Comparison of ENCODE assay signal across 8 cellular contexts in the genomic region with DNA sequence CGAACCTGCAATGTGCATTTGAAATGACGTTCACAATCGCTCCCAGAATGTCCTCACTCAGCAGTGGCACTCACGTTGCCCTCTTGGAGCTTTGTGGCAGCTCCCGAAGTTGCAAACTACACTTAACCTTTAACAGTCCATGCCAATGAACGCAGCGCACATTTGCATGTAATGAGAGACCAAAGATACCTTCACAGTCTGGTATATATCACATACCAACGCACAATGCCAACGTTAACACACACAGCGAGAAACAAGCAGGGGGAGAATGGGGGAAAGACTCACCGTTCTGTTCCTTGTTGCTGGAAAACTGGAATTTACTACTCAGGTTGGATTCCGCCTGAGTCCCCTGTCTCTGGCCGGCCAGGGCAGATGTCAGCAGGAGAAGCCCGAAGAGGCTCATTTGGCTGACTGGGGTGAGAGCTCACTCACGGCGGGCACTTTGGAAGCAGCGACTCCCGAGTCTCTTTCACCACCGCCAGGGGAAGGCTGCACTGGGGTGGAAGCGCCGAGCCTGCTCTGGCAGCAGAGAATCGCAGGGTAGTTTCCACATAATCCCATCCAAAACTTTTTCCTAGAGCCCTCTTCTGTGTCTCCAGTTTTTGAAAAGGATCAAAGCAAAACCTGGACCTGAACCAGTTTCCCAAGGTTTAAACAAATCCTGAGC. TPM values are rescaled to one million over a fixed set of nuclear protein-coding genes. Genes with fewer than 3 reads are reported as not detected.
DNase-seq lines count a peak whose midpoint lies in the region; ATAC-seq and TF ChIP-seq lines count a peak whose summit lies in the region.

No MANE protein-coding gene starts in this region.

- peaks cover 12% of the 10 kb centered on the region for H3K4me1 Mint-ChIP-seq in CD8-positive, alpha-beta T cell (ENCODE audit: low read depth)
- H3K4me1 Mint-ChIP-seq in T-helper 17 cell = no peaks in the 10 kb centered on the region

- TF ChIP-seq POLR2A in esophagus squamous epithelium (IDR thresholded peaks at IDR 0.05) (no peak), tibial nerve (IDR thresholded peaks at IDR 0.05) (no peak), GM18505 (IDR thresholded peaks at IDR 0.05; ENCODE audit: borderline replicate concordance, extremely low read depth, insufficient read depth, insufficient read length) (no peak)

- H3K4me3 Mint-ChIP-seq in CD8-positive, alpha-beta T cell = peak overlapping the region; percentile 26
- H3K4me3 Mint-ChIP-seq in T-helper 17 cell = peak overlapping the region; percentile 72

- 0 out of 2 replicates have a peak overlapping the region, but pooled peaks have one; percentile 4 for H3K9ac ChIP-seq in HUES48 (ENCODE audit: low read depth, low read length)

- CTCF ChIA-PET in CD8-positive, alpha-beta T cell (lab: Charles Lee) = no interaction called here

- intact Hi-C loops in CD8-positive, alpha-beta T cell (cut with DNase I, micrococcal nuclease) = no loop called here
- intact Hi-C loops in esophagus squamous epithelium (cut with DNase I) = loop anchor here (10.0 kb wide), 2 partner anchors 74 to 486 kb away; no protein-coding TSS in a partner anchor

- POLR2A ChIA-PET in CD8-positive, alpha-beta T cell (lab: Charles Lee) = no interaction called here

- TF ChIP-seq EP300 in tibial nerve (IDR thresholded peaks at IDR 0.05) = peak in 1 of 2 donors; percentile 25

- peaks cover 51% of the 10 kb centered on the region for H3K27me3 Mint-ChIP-seq in CD8-positive, alpha-beta T cell (ENCODE audit: low read depth)
- peaks cover 27% of the 10 kb centered on the region for H3K27me3 Mint-ChIP-seq in T-helper 17 cell

- ATAC-seq in CD8-positive, alpha-beta T cell = no peak
- ATAC-seq in T-helper 17 cell (no peak), GM18505 (IDR thresholded peaks at IDR 0.05; ENCODE audit: unreplicated experiment) (no peak)

- 1 to 3% methylated on average over 18 of the region's 22 CpGs for WGBS in esophagus squamous epithelium, 2 donors
- WGBS in tibial nerve, 2 donors = 4 to 5% methylated on average over 19 to 22 of the region's 22 CpGs

- no peak for DNase-seq in CD8-positive, alpha-beta T cell
- DNase-seq in T-helper 17 cell (no peak), esophagus squamous epithelium (lab: John Stamatoyannopoulos, UW) (peak; percentile 1), middle frontal gyrus (ENCODE audit: extremely low spot score, low spot score) (peak; percentile 26), tibial nerve (ENCODE audit: low spot score in 2 of 2) (peak; percentile 16 to 46)
- no peak for DNase-seq in stimulated activated naive CD4-positive, alpha-beta T cell treated with Interleukin-2 at 50 U/mL for 16 hours (lab: John Stamatoyannopoulos, UW)

- H3K4me1 ChIP-seq in CD8-positive, alpha-beta T cell (ENCODE audit: insufficient read depth, low read length) = no peaks in the 10 kb centered on the region
- peaks cover 20% of the 10 kb centered on the region for H3K4me1 ChIP-seq in HUES48 (ENCODE audit: control insufficient read depth, insufficient read depth, low read length)
- peaks cover 6 to 39% (median 10%) of the 10 kb centered on the region in 3 donors for H3K4me1 ChIP-seq in esophagus squamous epithelium
- H3K4me1 ChIP-seq in tibial nerve = peaks cover 0 to 50% (median 4%) of the 10 kb centered on the region in 4 donors

- TF ChIP-seq CTCF in CD8-positive, alpha-beta T cell (IDR thresholded peaks at IDR 0.05) = no peak
- TF ChIP-seq CTCF in esophagus squamous epithelium (IDR thresholded peaks at IDR 0.05) (peak in 5 of 6 experiments; percentile 20 to 68 (median 54)), tibial nerve (IDR thresholded peaks at IDR 0.05) (peak; percentile 24 to 60 (median 38))

- H3K36me3 ChIP-seq in CD8-positive, alpha-beta T cell (ENCODE audit: insufficient read depth, low read length) = no peaks in the 10 kb centered on the region
- no peaks in the 10 kb centered on the region for H3K36me3 ChIP-seq in HUES48 (ENCODE audit: control insufficient read depth, insufficient read depth, low read length)
- no peaks in the 10 kb centered on the region for H3K36me3 ChIP-seq in esophagus squamous epithelium
- H3K36me3 ChIP-seq in tibial nerve = no peaks in the 10 kb centered on the region

- H3K9me3 Mint-ChIP-seq in CD8-positive, alpha-beta T cell = peaks cover 6% of the 10 kb centered on the region

- H3K9me3 ChIP-seq in CD8-positive, alpha-beta T cell (ENCODE audit: low read length) = no peaks in the 10 kb centered on the region
- H3K9me3 ChIP-seq in HUES48 (ENCODE audit: control insufficient read depth, insufficient read depth, low read length) = no peaks in the 10 kb centered on the region
- H3K9me3 ChIP-seq in T-helper 17 cell (ENCODE audit: control insufficient read depth, low read length, poor library complexity, severe bottlenecking) = no peaks in the 10 kb centered on the region
- H3K9me3 ChIP-seq in esophagus squamous epithelium = no peaks in the 10 kb centered on the region
- H3K9me3 ChIP-seq in tibial nerve = no peaks in the 10 kb centered on the region

- no peak overlapping the region for H3K27ac ChIP-seq in CD8-positive, alpha-beta T cell (ENCODE audit: low read depth, low read length)
- no peak overlapping the region for H3K27ac ChIP-seq in HUES48 (ENCODE audit: low read depth, low read length)
- peak overlapping the region; percentile 80 to 90 (median 89) for H3K27ac ChIP-seq in esophagus squamous epithelium
- peak overlapping the region; percentile 62 to 90 (median 83) for H3K27ac ChIP-seq in tibial nerve

- no peak overlapping the region for H3K27ac Mint-ChIP-seq in CD8-positive, alpha-beta T cell
- no peak overlapping the region for H3K27ac Mint-ChIP-seq in T-helper 17 cell

- H3K4me3 ChIP-seq in CD8-positive, alpha-beta T cell (ENCODE audit: low read depth, low read length) = no peak overlapping the region
- H3K4me3 ChIP-seq in HUES48 (ENCODE audit: low read depth, low read length) (peak overlapping the region; percentile 79), esophagus squamous epithelium (peak overlapping the region; percentile 66 to 82 (median 72)), tibial nerve (peak overlapping the region; percentile 60 to 89 (median 66))

- H3K36me3 Mint-ChIP-seq in CD8-positive, alpha-beta T cell = no peaks in the 10 kb centered on the region
- no peaks in the 10 kb centered on the region for H3K36me3 Mint-ChIP-seq in T-helper 17 cell (ENCODE audit: low read depth)

- H3K27me3 ChIP-seq in CD8-positive, alpha-beta T cell (ENCODE audit: insufficient read depth, low read length) = peaks cover 11% of the 10 kb centered on the region
- peaks cover 17% of the 10 kb centered on the region for H3K27me3 ChIP-seq in HUES48 (ENCODE audit: control insufficient read depth, insufficient read depth, low read length)
- H3K27me3 ChIP-seq in esophagus squamous epithelium = peaks cover 0 to 7% (median 0%) of the 10 kb centered on the region in 4 donors
- no peaks in the 10 kb centered on the region for H3K27me3 ChIP-seq in tibial nerve

RNA-seq across cellular contexts. Expression of a gene that starts 1.0 kb away (rescaled TPM):
- not detected for total RNA-seq in CD8-positive, alpha-beta T cell
- total RNA-seq in T-helper 17 cell (1 to 10 TPM in 1 of 2 donors, under 1 TPM in 1; 0.40 to 4.8 TPM), esophagus squamous epithelium (10 to 100 TPM in 2 of 4 donors, 1 to 10 TPM in 2; 2.9 to 22.1 (median 7.7) TPM), tibial nerve (10 to 100 TPM in 3 of 4 donors, 1 to 10 TPM in 1; 8.4 to 34.7 (median 21.9) TPM)

Comparison
In these comparisons a context has a peak if more than half of its experiments do, and no peak if none do; other contexts are left out.
1. DNase-seq: peak in esophagus squamous epithelium (single experiment), middle frontal gyrus (single experiment) and tibial nerve (2 of 2); none in CD8-positive, alpha-beta T cell (0 of 7), T-helper 17 cell (0 of 3) and stimulated activated naive CD4-positive, alpha-beta T cell treated with Interleukin-2 at 50 U/mL for 16 hours (single experiment).
2. H3K27ac ChIP-seq: peak in esophagus squamous epithelium (4 of 4) and tibial nerve (4 of 4); none in CD8-positive, alpha-beta T cell (single experiment) and HUES48 (single experiment).